27 cellular contexts compared by ENCODE assay signal in genomic region chr1:229998980-229999379, GRCh38.
DNase-seq lines count a peak whose midpoint lies in the region; ATAC-seq and TF ChIP-seq lines count a peak whose summit lies in the region.
"Had no signal": no experiment of that assay in that cellular context is flagged by ENCODE, and none has a peak within 500 bp of the region (broad histone marks: within the 10 kb centered on the region; RNA-seq: fewer than 3 reads in every experiment).

No MANE protein-coding gene starts in this region.

- no peak for ATAC-seq in HG02678 (IDR thresholded peaks at IDR 0.05; ENCODE audit: unreplicated experiment)
- ATAC-seq in omental fat pad (ENCODE audit: low FRiP score) = no peak
- ATAC-seq in GM21576 (IDR thresholded peaks at IDR 0.05; ENCODE audit: unreplicated experiment) = no peak
- ATAC-seq: activated CD8-positive, alpha-beta T cell treated with anti-CD3 and anti-CD28 coated beads for 36 hours had no signal

- H3K4me3 ChIP-seq in ascending aorta = peak overlapping the region in 1 of 2 donors; percentile 12
- no peak overlapping the region for H3K4me3 ChIP-seq in dorsolateral prefrontal cortex
- H3K4me3 ChIP-seq in stomach smooth muscle (ENCODE audit: low read length in 2 of 2) = no peak overlapping the region
- H3K4me3 ChIP-seq: esophagus squamous epithelium, hepatocyte, Peyer's patch had no signal

- intact Hi-C loops in ascending aorta (cut with DNase I) = loop anchor here (5.0 kb wide), 2 partner anchors 68 to 218 kb away; partner anchors contain the start of gene GALNT2
- intact Hi-C loops in dorsolateral prefrontal cortex (cut with DNase I) = no loop called here

- H3K9ac ChIP-seq in stomach smooth muscle (ENCODE audit: low read length in 2 of 2) = no peak overlapping the region

- peak overlapping the region; percentile 87 to 92 for H3K27ac ChIP-seq in ascending aorta
- peak overlapping the region in 44 of 59 donors; percentile 12 to 88 (median 62) for H3K27ac ChIP-seq in dorsolateral prefrontal cortex
- peak overlapping the region; percentile 46 for H3K27ac ChIP-seq in stomach smooth muscle (ENCODE audit: low read length)
- H3K27ac ChIP-seq: hepatocyte had no signal

- DNase-seq in ascending aorta (ENCODE audit: low spot score in 2 of 2) (no peak), dorsolateral prefrontal cortex (no peak), midbrain (lab: John Stamatoyannopoulos, UW) (peak; percentile 35), omental fat pad (ENCODE audit: low spot score) (no peak), NCI-H69 (lab: John Stamatoyannopoulos, UW) (no peak)
- DNase-seq: activated CD4-positive, alpha-beta T cell treated with anti-CD3 and anti-CD28 coated beads for 1 hour; activated CD8-positive, alpha-beta T cell treated with anti-CD3 and anti-CD28 coated beads for 36 hours; activated naive CD4-positive, alpha-beta T cell treated with anti-CD3 and anti-CD28 coated beads, Interleukin-2, amount 50 U/mL, for 16 hours; CD4-positive, alpha-beta memory T cell; dermis blood vessel endothelial cell; esophagus squamous epithelium; foreskin melanocyte; IMR-90; mesendoderm; MV-4-11; NCI-H146; NCI-H446; NCI-H774; Peyer's patch; SIG-M5; small intestine; stimulated activated naive CD4-positive, alpha-beta T cell treated with Interleukin-2 at 50 U/mL for 16 hours; trophoblast cell had no signal

- H3K4me1 ChIP-seq in ascending aorta = peaks cover 6 to 30% of the 10 kb centered on the region in 2 donors
- H3K4me1 ChIP-seq in stomach smooth muscle (ENCODE audit: control insufficient read depth, insufficient read depth, low read length) = peaks cover 26% of the 10 kb centered on the region
- H3K4me1 ChIP-seq: Peyer's patch had no signal

- H3K36me3 ChIP-seq in ascending aorta (no peaks in the 10 kb centered on the region), stomach smooth muscle (ENCODE audit: control insufficient read depth in 2 of 2, insufficient read depth in 2 of 2, low read length in 2 of 2) (no peaks in the 10 kb centered on the region)
- H3K36me3 ChIP-seq: esophagus squamous epithelium, Peyer's patch had no signal

- H3K9me3 ChIP-seq in ascending aorta (no peaks in the 10 kb centered on the region), stomach smooth muscle (ENCODE audit: control insufficient read depth in 2 of 2, low read length in 2 of 2) (no peaks in the 10 kb centered on the region)
- H3K9me3 ChIP-seq: esophagus squamous epithelium, Peyer's patch had no signal

- no peaks in the 10 kb centered on the region for H3K27me3 ChIP-seq in ascending aorta
- no peaks in the 10 kb centered on the region for H3K27me3 ChIP-seq in dorsolateral prefrontal cortex
- H3K27me3 ChIP-seq in stomach smooth muscle (ENCODE audit: control insufficient read depth in 1 of 2, insufficient read depth in 2 of 2, low read length in 2 of 2) = no peaks in the 10 kb centered on the region
- H3K27me3 ChIP-seq: hepatocyte, Peyer's patch had no signal

- no peak for TF ChIP-seq CTCF in ascending aorta (IDR thresholded peaks at IDR 0.05)
- TF ChIP-seq CTCF in dorsolateral prefrontal cortex (IDR thresholded peaks at IDR 0.05 in 54 of 56, conservative IDR thresholded peaks at IDR 0.05 in 2 of 56; ENCODE audit: low read depth in 1 of 56, partially characterized antibody in 56 of 56) = no peak
- no peak for TF ChIP-seq CTCF in omental fat pad (IDR thresholded peaks at IDR 0.05)
